1 cellular context compared by ENCODE assay signal in the genomic region with DNA sequence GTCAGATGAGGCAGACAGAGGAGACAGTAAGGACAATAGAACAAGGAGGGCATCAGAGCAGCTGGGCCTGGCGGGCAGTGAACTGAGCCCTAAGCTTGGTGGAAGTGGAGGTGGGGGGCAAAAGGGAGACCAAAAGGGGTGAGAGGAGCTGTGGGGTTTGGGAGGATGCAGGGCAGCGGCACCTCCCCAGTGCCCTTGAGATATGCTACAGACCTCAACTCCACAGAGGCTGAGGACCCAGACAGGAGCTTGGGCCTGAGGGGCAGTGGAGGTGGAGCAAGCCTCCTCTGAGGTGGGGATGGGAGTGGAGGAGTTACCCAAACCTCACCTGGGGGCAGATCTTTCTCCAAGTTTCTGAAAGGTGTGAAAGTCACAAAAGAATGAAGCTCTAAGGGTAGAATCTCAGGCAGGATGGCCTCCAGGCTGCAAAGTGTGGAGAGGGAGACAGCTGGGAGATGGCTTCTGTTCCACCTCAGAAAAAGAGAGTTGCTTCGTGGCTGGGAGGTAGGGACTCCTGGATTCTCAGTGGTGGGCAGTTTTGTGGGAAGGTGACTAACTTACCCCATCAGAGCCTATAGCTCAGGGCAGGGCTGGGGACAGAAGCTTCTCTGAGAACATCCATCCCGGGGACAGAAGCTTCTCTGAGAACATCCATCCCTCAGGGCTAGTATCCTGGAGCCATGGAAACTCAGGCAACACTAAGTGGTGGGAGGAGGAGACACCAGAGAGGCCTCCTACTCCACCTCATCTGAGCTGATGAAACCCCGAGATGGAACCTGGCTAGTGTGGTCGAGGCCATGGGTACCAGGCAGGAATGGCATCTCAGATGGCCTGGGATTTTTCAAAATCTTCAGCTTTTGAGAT.
TF ChIP-seq lines count a peak whose summit lies in the region.

No MANE protein-coding gene starts in this region.

TF ChIP-seq in GM23338, 12 proteins besides CTCF, POLR2A, EP300 and RAD21 (continued from another document):
- TF ChIP-seq, protein P1, sequence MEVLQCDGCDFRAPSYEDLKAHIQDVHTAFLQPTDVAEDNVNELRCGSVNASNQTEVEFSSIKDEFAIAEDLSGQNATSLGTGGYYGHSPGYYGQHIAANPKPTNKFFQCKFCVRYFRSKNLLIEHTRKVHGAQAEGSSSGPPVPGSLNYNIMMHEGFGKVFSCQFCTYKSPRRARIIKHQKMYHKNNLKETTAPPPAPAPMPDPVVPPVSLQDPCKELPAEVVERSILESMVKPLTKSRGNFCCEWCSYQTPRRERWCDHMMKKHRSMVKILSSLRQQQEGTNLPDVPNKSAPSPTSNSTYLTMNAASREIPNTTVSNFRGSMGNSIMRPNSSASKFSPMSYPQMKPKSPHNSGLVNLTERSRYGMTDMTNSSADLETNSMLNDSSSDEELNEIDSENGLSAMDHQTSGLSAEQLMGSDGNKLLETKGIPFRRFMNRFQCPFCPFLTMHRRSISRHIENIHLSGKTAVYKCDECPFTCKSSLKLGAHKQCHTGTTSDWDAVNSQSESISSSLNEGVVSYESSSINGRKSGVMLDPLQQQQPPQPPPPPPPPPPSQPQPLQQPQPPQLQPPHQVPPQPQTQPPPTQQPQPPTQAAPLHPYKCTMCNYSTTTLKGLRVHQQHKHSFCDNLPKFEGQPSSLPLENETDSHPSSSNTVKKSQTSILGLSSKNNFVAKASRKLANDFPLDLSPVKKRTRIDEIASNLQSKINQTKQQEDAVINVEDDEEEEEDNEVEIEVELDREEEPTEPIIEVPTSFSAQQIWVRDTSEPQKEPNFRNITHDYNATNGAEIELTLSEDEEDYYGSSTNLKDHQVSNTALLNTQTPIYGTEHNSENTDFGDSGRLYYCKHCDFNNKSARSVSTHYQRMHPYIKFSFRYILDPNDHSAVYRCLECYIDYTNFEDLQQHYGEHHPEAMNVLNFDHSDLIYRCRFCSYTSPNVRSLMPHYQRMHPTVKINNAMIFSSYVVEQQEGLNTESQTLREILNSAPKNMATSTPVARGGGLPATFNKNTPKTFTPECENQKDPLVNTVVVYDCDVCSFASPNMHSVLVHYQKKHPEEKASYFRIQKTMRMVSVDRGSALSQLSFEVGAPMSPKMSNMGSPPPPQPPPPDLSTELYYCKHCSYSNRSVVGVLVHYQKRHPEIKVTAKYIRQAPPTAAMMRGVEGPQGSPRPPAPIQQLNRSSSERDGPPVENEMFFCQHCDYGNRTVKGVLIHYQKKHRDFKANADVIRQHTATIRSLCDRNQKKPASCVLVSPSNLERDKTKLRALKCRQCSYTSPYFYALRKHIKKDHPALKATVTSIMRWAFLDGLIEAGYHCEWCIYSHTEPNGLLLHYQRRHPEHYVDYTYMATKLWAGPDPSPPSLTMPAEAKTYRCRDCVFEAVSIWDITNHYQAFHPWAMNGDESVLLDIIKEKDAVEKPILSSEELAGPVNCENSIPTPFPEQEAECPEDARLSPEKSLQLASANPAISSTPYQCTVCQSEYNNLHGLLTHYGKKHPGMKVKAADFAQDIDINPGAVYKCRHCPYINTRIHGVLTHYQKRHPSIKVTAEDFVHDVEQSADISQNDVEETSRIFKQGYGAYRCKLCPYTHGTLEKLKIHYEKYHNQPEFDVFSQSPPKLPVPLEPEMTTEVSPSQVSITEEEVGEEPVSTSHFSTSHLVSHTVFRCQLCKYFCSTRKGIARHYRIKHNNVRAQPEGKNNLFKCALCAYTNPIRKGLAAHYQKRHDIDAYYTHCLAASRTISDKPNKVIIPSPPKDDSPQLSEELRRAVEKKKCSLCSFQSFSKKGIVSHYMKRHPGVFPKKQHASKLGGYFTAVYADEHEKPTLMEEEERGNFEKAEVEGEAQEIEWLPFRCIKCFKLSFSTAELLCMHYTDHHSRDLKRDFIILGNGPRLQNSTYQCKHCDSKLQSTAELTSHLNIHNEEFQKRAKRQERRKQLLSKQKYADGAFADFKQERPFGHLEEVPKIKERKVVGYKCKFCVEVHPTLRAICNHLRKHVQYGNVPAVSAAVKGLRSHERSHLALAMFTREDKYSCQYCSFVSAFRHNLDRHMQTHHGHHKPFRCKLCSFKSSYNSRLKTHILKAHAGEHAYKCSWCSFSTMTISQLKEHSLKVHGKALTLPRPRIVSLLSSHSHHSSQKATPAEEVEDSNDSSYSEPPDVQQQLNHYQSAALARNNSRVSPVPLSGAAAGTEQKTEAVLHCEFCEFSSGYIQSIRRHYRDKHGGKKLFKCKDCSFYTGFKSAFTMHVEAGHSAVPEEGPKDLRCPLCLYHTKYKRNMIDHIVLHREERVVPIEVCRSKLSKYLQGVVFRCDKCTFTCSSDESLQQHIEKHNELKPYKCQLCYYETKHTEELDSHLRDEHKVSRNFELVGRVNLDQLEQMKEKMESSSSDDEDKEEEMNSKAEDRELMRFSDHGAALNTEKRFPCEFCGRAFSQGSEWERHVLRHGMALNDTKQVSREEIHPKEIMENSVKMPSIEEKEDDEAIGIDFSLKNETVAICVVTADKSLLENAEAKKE (CRISPR knock-in tag; IDR thresholded peaks at IDR 0.05) = no peak
- TF ChIP-seq ZNF114 (CRISPR knock-in tag; IDR thresholded peaks at IDR 0.05) = no peak
- no peak for TF ChIP-seq ETS1 (IDR thresholded peaks at IDR 0.05)
- no peak for TF ChIP-seq STAT1 (IDR thresholded peaks at IDR 0.05; ENCODE audit: unreplicated experiment)
